ENCODE assay signal across 17 cellular contexts in genomic region chr2:240685771-240686371, GRCh38. TPM values are rescaled to one million over a fixed set of nuclear protein-coding genes. Genes with fewer than 3 reads are reported as not detected.
A peak's percentile ranks its signal among the peaks of the same experiment; 100 is the strongest.
DNase-seq lines count a peak whose midpoint lies in the region; ATAC-seq and TF ChIP-seq lines count a peak whose summit lies in the region.
"Had no signal": no experiment of that assay in that cellular context is flagged by ENCODE, and none has a peak within 500 bp of the region (broad histone marks: within the 10 kb centered on the region; RNA-seq: fewer than 3 reads in every experiment).

No MANE protein-coding gene starts in this region.

- no peaks in the 10 kb centered on the region for H3K9me3 Mint-ChIP-seq in endodermal cell
- no peaks in the 10 kb centered on the region for H3K9me3 Mint-ChIP-seq in stimulated activated effector memory CD8-positive, alpha-beta T cell treated with anti-CD3 and anti-CD28 coated beads, Interleukin-12 subunit alpha, Interleukin-12 subunit beta, amount 100 ng/mL, for 72 hours
- H3K9me3 Mint-ChIP-seq: T-helper 2 cell treated with Interferon-gamma antibody and Interleukin-4, amounts not matched to agents 5 μg/mL and 100 μg/mL, for 36 hours had no signal

- H3K27ac ChIP-seq in endodermal cell (ENCODE audit: low read depth, low read length) = no peak overlapping the region
- H3K27ac ChIP-seq: ascending aorta, sigmoid colon had no signal

- H3K27ac Mint-ChIP-seq in endodermal cell (no peak overlapping the region), T-helper 17 cell (no peak overlapping the region)
- H3K27ac Mint-ChIP-seq in stimulated activated effector memory CD8-positive, alpha-beta T cell treated with anti-CD3 and anti-CD28 coated beads, Interleukin-12 subunit alpha, Interleukin-12 subunit beta, amount 100 ng/mL, for 72 hours = peak overlapping the region; percentile 60
- H3K27ac Mint-ChIP-seq: T-helper 2 cell treated with Interferon-gamma antibody and Interleukin-4, amounts not matched to agents 5 μg/mL and 100 μg/mL, for 36 hours had no signal

- TF ChIP-seq CTCF in endodermal cell (conservative IDR thresholded peaks at IDR 0.05) = peak; percentile 62

- DNase-seq in activated CD8-positive, alpha-beta memory T cell treated with anti-CD3 and anti-CD28 coated beads for 24 hours = peak; percentile 53
- DNase-seq in activated CD8-positive, alpha-beta memory T cell treated with anti-CD3 and anti-CD28 coated beads, Interleukin-2, amount 50 U/mL, for 4 hours = no peak
- DNase-seq in NCI-H2029 treated with DMSO at 0.1 percent for 48 hours (lab: John Stamatoyannopoulos, UW) = peak; percentile 88
- peak; percentile 78 for DNase-seq in endodermal cell
- peak in 1 of 2 donors; percentile 49 for DNase-seq in stimulated activated effector memory CD8-positive, alpha-beta T cell treated with anti-CD3 and anti-CD28 coated beads, Interleukin-12 subunit alpha, Interleukin-12 subunit beta, amount 100 ng/mL, for 72 hours (ENCODE audit: low spot score in 2 of 2)
- no peak for DNase-seq in activated gamma-delta T cell (lab: John Stamatoyannopoulos, UW)
- no peak for DNase-seq in T-helper 17 cell
- DNase-seq in cerebellar nuclear complex (lab: John Stamatoyannopoulos, UW) = no peak
- DNase-seq: activated T-cell treated with anti-CD3 and anti-CD28 coated beads for 4 hours, AML-193, hippocampal formation, midbrain, sigmoid colon had no signal

- no peaks in the 10 kb centered on the region for H3K4me1 ChIP-seq in endodermal cell (ENCODE audit: control insufficient read depth, insufficient read depth, low read length)
- H3K4me1 ChIP-seq: ascending aorta, sigmoid colon had no signal

- no peaks in the 10 kb centered on the region for H3K36me3 Mint-ChIP-seq in endodermal cell (ENCODE audit: low read depth)
- H3K36me3 Mint-ChIP-seq in stimulated activated effector memory CD8-positive, alpha-beta T cell treated with anti-CD3 and anti-CD28 coated beads, Interleukin-12 subunit alpha, Interleukin-12 subunit beta, amount 100 ng/mL, for 72 hours = no peaks in the 10 kb centered on the region
- H3K36me3 Mint-ChIP-seq in T-helper 17 cell (ENCODE audit: low read depth) = no peaks in the 10 kb centered on the region

- H3K4me3 Mint-ChIP-seq in endodermal cell (no peak overlapping the region), T-helper 17 cell (no peak overlapping the region)
- H3K4me3 Mint-ChIP-seq in stimulated activated effector memory CD8-positive, alpha-beta T cell treated with anti-CD3 and anti-CD28 coated beads, Interleukin-12 subunit alpha, Interleukin-12 subunit beta, amount 100 ng/mL, for 72 hours = no peak overlapping the region
- H3K4me3 Mint-ChIP-seq: T-helper 2 cell treated with Interferon-gamma antibody and Interleukin-4, amounts not matched to agents 5 μg/mL and 100 μg/mL, for 36 hours had no signal

- no peaks in the 10 kb centered on the region for H3K27me3 ChIP-seq in endodermal cell (ENCODE audit: control insufficient read depth, insufficient read depth, low read length, poor library complexity, severe bottlenecking)
- H3K27me3 ChIP-seq: ascending aorta had no signal

- H3K36me3 ChIP-seq in endodermal cell (ENCODE audit: control insufficient read depth, insufficient read depth, low read length) = no peaks in the 10 kb centered on the region
- H3K36me3 ChIP-seq: ascending aorta, sigmoid colon had no signal

- WGBS in endodermal cell (ENCODE audit: insufficient coverage in 1 of 2, insufficient read length in 1 of 2), 2 experiments = 83 to 87% methylated on average over 8 to 10 of the region's 10 CpGs

- H3K27me3 Mint-ChIP-seq in endodermal cell (ENCODE audit: insufficient read depth) (no peaks in the 10 kb centered on the region), T-helper 17 cell (no peaks in the 10 kb centered on the region)

- H3K4me3 ChIP-seq in endodermal cell (ENCODE audit: low read length) = no peak overlapping the region
- H3K4me3 ChIP-seq: ascending aorta, sigmoid colon had no signal

- no peak for ATAC-seq in stimulated activated effector memory CD8-positive, alpha-beta T cell treated with anti-CD3 and anti-CD28 coated beads, Interleukin-12 subunit alpha, Interleukin-12 subunit beta, amount 100 ng/mL, for 72 hours
- ATAC-seq in T-helper 17 cell = no peak

- H3K9me3 ChIP-seq in endodermal cell (ENCODE audit: control insufficient read depth, low read length) (no peaks in the 10 kb centered on the region), T-helper 17 cell (ENCODE audit: control insufficient read depth, low read length, poor library complexity, severe bottlenecking) (no peaks in the 10 kb centered on the region)
- H3K9me3 ChIP-seq: ascending aorta, sigmoid colon had no signal

- no peak overlapping the region for H3K9ac ChIP-seq in endodermal cell (ENCODE audit: extremely low read depth, low read length, poor library complexity, severe bottlenecking)

- peaks cover 6% of the 10 kb centered on the region for H3K4me1 Mint-ChIP-seq in endodermal cell
- peaks cover 16% of the 10 kb centered on the region for H3K4me1 Mint-ChIP-seq in stimulated activated effector memory CD8-positive, alpha-beta T cell treated with anti-CD3 and anti-CD28 coated beads, Interleukin-12 subunit alpha, Interleukin-12 subunit beta, amount 100 ng/mL, for 72 hours
- H3K4me1 Mint-ChIP-seq in T-helper 17 cell = peaks cover 3% of the 10 kb centered on the region

RNA-seq across cellular contexts. Expression of gene AQP12B, which starts 3.2 kb away (rescaled TPM):
- total RNA-seq in endodermal cell (not detected), T-helper 17 cell (not detected)
- not detected for polyA plus RNA-seq in endodermal cell (2013, experiment 1 of 2)
- not detected for polyA plus RNA-seq in endodermal cell (2013, experiment 2 of 2)
- total RNA-seq: ascending aorta, H4, sigmoid colon, urinary bladder had no signal
- polyA plus RNA-seq: urinary bladder had no signal

RNA-seq across cellular contexts. Expression of gene AQP12A, which starts 5.8 kb away (rescaled TPM):
- total RNA-seq in endodermal cell = not detected
- polyA plus RNA-seq in endodermal cell (2013, experiment 1 of 2) = not detected
- polyA plus RNA-seq in endodermal cell (2013, experiment 2 of 2) = not detected
- total RNA-seq in T-helper 17 cell = not detected
- total RNA-seq: ascending aorta, H4, sigmoid colon, urinary bladder had no signal
- polyA plus RNA-seq: urinary bladder had no signal

Comparison
In these comparisons a context has a peak if more than half of its experiments do, and no peak if none do; other contexts are left out.
1. DNase-seq: peak in activated CD8-positive, alpha-beta memory T cell treated with anti-CD3 and anti-CD28 coated beads for 24 hours (single experiment), NCI-H2029 treated with DMSO at 0.1 percent for 48 hours (single experiment) and endodermal cell (single experiment); none in activated CD8-positive, alpha-beta memory T cell treated with anti-CD3 and anti-CD28 coated beads, Interleukin-2, amount 50 U/mL, for 4 hours (single experiment), activated gamma-delta T cell (single experiment), T-helper 17 cell (0 of 3) and cerebellar nuclear complex (0 of 2).